9 cellular contexts compared by ENCODE assay signal in genomic region chr1:241592273-241592958, GRCh38. TPM values are rescaled to one million over a fixed set of nuclear protein-coding genes. Genes with fewer than 3 reads are reported as not detected.
DNase-seq lines count a peak whose midpoint lies in the region; ATAC-seq and TF ChIP-seq lines count a peak whose summit lies in the region.
"Had no signal": no experiment of that assay in that cellular context is flagged by ENCODE, and none has a peak within 500 bp of the region (broad histone marks: within the 10 kb centered on the region; RNA-seq: fewer than 3 reads in every experiment).

No MANE protein-coding gene starts in this region.

- H3K4me1 Mint-ChIP-seq in immature natural killer cell (no peaks in the 10 kb centered on the region), T-cell (no peaks in the 10 kb centered on the region)

- H3K27ac ChIP-seq in ascending aorta = no peak overlapping the region
- H3K27ac ChIP-seq: gastrocnemius medialis had no signal

- TF ChIP-seq CTCF in GM10266 (IDR thresholded peaks at IDR 0.05; ENCODE audit: control insufficient read depth, insufficient read depth, low read depth, missing control alignments) (no peak), fibroblast of the aortic adventitia (IDR thresholded peaks at IDR 0.05; ENCODE audit: insufficient read depth, low read length) (no peak), ascending aorta (IDR thresholded peaks at IDR 0.05) (no peak)

- H3K36me3 Mint-ChIP-seq in immature natural killer cell (peaks cover 0 to 16% (median under 1%) of the 10 kb centered on the region in 3 donors), T-cell (peaks cover 12% of the 10 kb centered on the region)

- CTCF ChIA-PET in T-cell (lab: Charles Lee) = no interaction called here

- no peaks in the 10 kb centered on the region for H3K36me3 ChIP-seq in ascending aorta
- H3K36me3 ChIP-seq: gastrocnemius medialis had no signal

- no peaks in the 10 kb centered on the region for H3K27me3 ChIP-seq in ascending aorta
- H3K27me3 ChIP-seq: gastrocnemius medialis had no signal

- POLR2A ChIA-PET in T-cell (lab: Charles Lee) = interaction anchor here in 1 of 2 donors (0.6 kb wide), 1 partner anchor 1339 kb away, joined by 3 read pairs; no protein-coding TSS in a partner anchor

- ATAC-seq in GM21619 (IDR thresholded peaks at IDR 0.05; ENCODE audit: unreplicated experiment) (peak; percentile 76), T-cell (replicated peaks in 1 of 4) (no peak)
- ATAC-seq: gastrocnemius medialis had no signal

- no peaks in the 10 kb centered on the region for H3K4me1 ChIP-seq in ascending aorta
- H3K4me1 ChIP-seq: gastrocnemius medialis had no signal

- peak; percentile 25 for DNase-seq in GM10266 (ENCODE audit: extremely low spot score)
- DNase-seq in HT1080 (ENCODE audit: low read depth) = peak; percentile 87
- DNase-seq in fibroblast of the aortic adventitia (ENCODE audit: low read depth) = peak; percentile 14
- DNase-seq in immature natural killer cell = no peak
- no peak for DNase-seq in T-cell
- no peak for DNase-seq in HT-29 (ENCODE audit: low spot score)
- DNase-seq in ascending aorta (ENCODE audit: low spot score in 2 of 2) = no peak
- DNase-seq: gastrocnemius medialis had no signal

- H3K27ac Mint-ChIP-seq in immature natural killer cell (no peak overlapping the region), T-cell (no peak overlapping the region)

- H3K9me3 ChIP-seq in ascending aorta = no peaks in the 10 kb centered on the region
- H3K9me3 ChIP-seq: gastrocnemius medialis had no signal

- H3K27me3 Mint-ChIP-seq in immature natural killer cell (ENCODE audit: low read depth in 3 of 3) (no peaks in the 10 kb centered on the region), T-cell (no peaks in the 10 kb centered on the region)

- intact Hi-C loops in ascending aorta (cut with DNase I) = no loop called here

- no peak overlapping the region for H3K4me3 ChIP-seq in fibroblast of the aortic adventitia (ENCODE audit: low read depth, low read length)
- no peak overlapping the region for H3K4me3 ChIP-seq in ascending aorta
- H3K4me3 ChIP-seq: gastrocnemius medialis had no signal

- H3K9me3 Mint-ChIP-seq in immature natural killer cell (no peaks in the 10 kb centered on the region), T-cell (no peaks in the 10 kb centered on the region)

- no peak overlapping the region for H3K4me3 Mint-ChIP-seq in immature natural killer cell
- no peak overlapping the region for H3K4me3 Mint-ChIP-seq in T-cell

RNA-seq across cellular contexts. Expression of gene CHML, which starts 47.8 kb away (rescaled TPM):
- 36.4 and 44.5 TPM in 2 replicates for total RNA-seq in HT1080 (2014; rRNA removed; shearing (Covaris generic))
- polyA plus RNA-seq in HT1080 (2015; cell fraction: cytosol; rRNA removed) = 17.8 and 27.1 TPM in 2 replicates
- polyA plus RNA-seq in HT1080 (2015; cell fraction: nucleus; rRNA removed) = 22.6 and 27.3 TPM in 2 replicates
- total RNA-seq in fibroblast of the aortic adventitia (ENCODE audit: low replicate concordance) (2.8 and 10.1 TPM in 2 replicates), T-cell (10 to 100 TPM in 4 of 5 donors, 1 to 10 TPM in 1; 6.5 to 15.8 (median 12.4) TPM), ascending aorta (1.2 TPM)
- 1 to 10 TPM; 2.0 to 5.8 (median 3.2) TPM for polyA plus RNA-seq in immature natural killer cell
- total RNA-seq in HT-29 (2014; rRNA removed; shearing (Covaris generic)) = 17.4 and 22.4 TPM in 2 replicates

RNA-seq across cellular contexts. Expression of gene OPN3, which starts 47.8 kb away (rescaled TPM):
- 3.5 and 5.3 TPM in 2 replicates for total RNA-seq in HT1080 (2014; rRNA removed; shearing (Covaris generic))
- polyA plus RNA-seq in HT1080 (2015; cell fraction: cytosol; rRNA removed) = 3.8 and 4.8 TPM in 2 replicates
- polyA plus RNA-seq in HT1080 (2015; cell fraction: nucleus; rRNA removed) = 1.2 and 3.3 TPM in 2 replicates
- total RNA-seq in fibroblast of the aortic adventitia (ENCODE audit: low replicate concordance) (2.6 and 12.8 TPM in 2 replicates), T-cell (1 to 10 TPM; 4.1 to 8.8 (median 7.3) TPM), ascending aorta (9.0 TPM)
- 10 to 100 TPM; 13.5 to 20.8 (median 14.1) TPM for polyA plus RNA-seq in immature natural killer cell
- total RNA-seq in HT-29 (2014; rRNA removed; shearing (Covaris generic)) = 12.5 and 12.6 TPM in 2 replicates

RNA-seq across cellular contexts. Expression of gene WDR64, which starts 59.7 kb away (rescaled TPM):
- not detected in 2 replicates for total RNA-seq in HT1080 (2014; rRNA removed; shearing (Covaris generic))
- polyA plus RNA-seq in HT1080 (2015; cell fraction: cytosol; rRNA removed) = not detected in 2 replicates
- polyA plus RNA-seq in HT1080 (2015; cell fraction: nucleus; rRNA removed) = not detected in 2 replicates
- total RNA-seq in fibroblast of the aortic adventitia (ENCODE audit: low replicate concordance) = not detected in 2 replicates
- polyA plus RNA-seq in immature natural killer cell = not detected
- total RNA-seq in T-cell = under 1 TPM in 4 of 5 donors, not detected in 1; 0.13 to 0.48 (median 0.26) TPM
- total RNA-seq in HT-29 (2014; rRNA removed; shearing (Covaris generic)) = not detected in 2 replicates
- not detected for total RNA-seq in ascending aorta

Comparison
In these comparisons a context has a peak if more than half of its experiments do, and no peak if none do; other contexts are left out.
1. DNase-seq: peak in GM10266 (single experiment), HT1080 (single experiment) and fibroblast of the aortic adventitia (single experiment); none in immature natural killer cell (0 of 3), T-cell (0 of 34), HT-29 (single experiment) and ascending aorta (0 of 2).